ENCODE assay signal across 7 cellular contexts in the genomic region with DNA sequence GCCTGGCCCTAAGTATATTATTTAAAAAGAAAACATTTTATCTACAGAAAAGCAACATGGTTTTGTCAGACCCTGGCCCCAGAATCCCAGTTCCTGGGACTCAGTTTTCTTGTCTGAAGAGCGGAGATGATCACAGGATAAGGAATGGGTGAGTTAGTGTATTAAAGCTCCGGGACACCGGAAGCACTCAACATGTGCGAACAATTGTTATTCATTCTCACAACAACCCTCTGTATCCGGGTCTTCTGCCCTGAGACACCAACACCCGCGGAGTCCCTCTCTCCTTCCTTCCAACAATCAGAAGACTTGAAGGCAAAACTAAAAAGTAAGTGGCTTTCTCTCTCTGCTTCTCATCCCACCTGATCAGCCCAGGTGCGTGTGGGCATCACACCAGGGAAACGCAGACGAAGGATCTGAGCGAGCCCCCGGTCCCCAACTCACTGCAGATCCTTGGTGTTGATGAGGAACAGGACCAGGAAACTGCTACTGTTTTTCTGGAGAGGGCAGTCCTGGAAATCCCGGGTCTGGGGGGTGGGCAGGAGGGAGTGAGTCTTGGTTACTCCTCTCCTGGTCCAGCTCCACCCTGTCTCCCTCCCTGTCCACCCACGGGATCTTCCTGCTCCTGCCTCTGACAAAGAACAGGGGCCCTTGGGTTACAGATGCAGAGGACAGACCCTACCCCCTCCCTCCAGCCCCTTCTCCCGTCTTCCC. TPM values are rescaled to one million over a fixed set of nuclear protein-coding genes. Genes with fewer than 3 reads are reported as not detected.
A peak's percentile ranks its signal among the peaks of the same experiment; 100 is the strongest.
DNase-seq lines count a peak whose midpoint lies in the region; ATAC-seq and TF ChIP-seq lines count a peak whose summit lies in the region.
"Had no signal": no experiment of that assay in that cellular context is flagged by ENCODE, and none has a peak within 500 bp of the region (broad histone marks: within the 10 kb centered on the region; RNA-seq: fewer than 3 reads in every experiment).

No MANE protein-coding gene starts in this region.

- intact Hi-C loops in activated CD8-positive, alpha-beta T cell treated with anti-CD3 and anti-CD28 coated beads for 36 hours (cut with micrococcal nuclease): loop anchor here (5.0 to 10.0 kb wide), 2 partner anchors 73 to 221 kb away; no protein-coding TSS in a partner anchor

- H3K4me2 ChIP-seq in DND-41 (ENCODE audit: insufficient read depth, low read length): peak overlapping the region; percentile 98

- no peaks in the 10 kb centered on the region for H3K9me3 Mint-ChIP-seq in activated CD8-positive, alpha-beta T cell treated with anti-CD3 and anti-CD28 coated beads for 36 hours
- H3K9me3 Mint-ChIP-seq in mesothelial cell of epicardium: no peaks in the 10 kb centered on the region

- H3K4me3 Mint-ChIP-seq in activated CD8-positive, alpha-beta T cell treated with anti-CD3 and anti-CD28 coated beads for 36 hours: peak overlapping the region; percentile 98
- H3K4me3 Mint-ChIP-seq in mesothelial cell of epicardium: peak overlapping the region; percentile 98

- peaks cover 26% of the 10 kb centered on the region for H3K79me2 ChIP-seq in DND-41 (ENCODE audit: insufficient read depth, low read length)

- peaks cover 42% of the 10 kb centered on the region for H3K4me1 ChIP-seq in DND-41 (ENCODE audit: insufficient read depth, low read length)

- no peak for ATAC-seq in DND-41 (ENCODE audit: insufficient read depth, low read depth)
- no peak for ATAC-seq in activated CD8-positive, alpha-beta T cell treated with anti-CD3 and anti-CD28 coated beads for 36 hours
- ATAC-seq in HG03039 (IDR thresholded peaks at IDR 0.05; ENCODE audit: unreplicated experiment): no peak
- no peak for ATAC-seq in HG02642 (IDR thresholded peaks at IDR 0.05; ENCODE audit: poor library complexity, unreplicated experiment)

- H3K9me3 ChIP-seq in DND-41 (ENCODE audit: insufficient read depth, low read length, severe bottlenecking): no peaks in the 10 kb centered on the region

- peak overlapping the region; percentile 99 for H3K27ac Mint-ChIP-seq in activated CD8-positive, alpha-beta T cell treated with anti-CD3 and anti-CD28 coated beads for 36 hours
- H3K27ac Mint-ChIP-seq in mesothelial cell of epicardium: peak overlapping the region; percentile 98

- H3K27ac ChIP-seq in DND-41 (ENCODE audit: low read length): peak overlapping the region; percentile 96; the same call in 1 of the 2 replicates

- peaks cover 3% of the 10 kb centered on the region; the same call in 1 of the 2 replicates for H4K20me1 ChIP-seq in DND-41 (ENCODE audit: insufficient read depth, low read length)

- peaks cover 29% of the 10 kb centered on the region for H3K4me1 Mint-ChIP-seq in activated CD8-positive, alpha-beta T cell treated with anti-CD3 and anti-CD28 coated beads for 36 hours (ENCODE audit: low read depth)
- peaks cover 32% of the 10 kb centered on the region for H3K4me1 Mint-ChIP-seq in mesothelial cell of epicardium

- H3K4me3 ChIP-seq in DND-41 (ENCODE audit: low read depth in 1 of 2, low read length in 2 of 2): peak overlapping the region in 1 of 2 experiments; percentile 85; a peak in 2 of 4 replicates

- H3K36me3 Mint-ChIP-seq in activated CD8-positive, alpha-beta T cell treated with anti-CD3 and anti-CD28 coated beads for 36 hours (ENCODE audit: low read depth): peaks cover 29% of the 10 kb centered on the region
- peaks cover 6% of the 10 kb centered on the region for H3K36me3 Mint-ChIP-seq in mesothelial cell of epicardium

- POLR2A ChIA-PET in activated CD8-positive, alpha-beta T cell treated with anti-CD3 and anti-CD28 coated beads for 36 hours (lab: Charles Lee): interaction anchor here (0.9 to 2.9 kb wide), 5 partner anchors 10 to 219 kb away, joined by 3 to 15 read pairs (median 4); a partner anchor contains a TSS

- CTCF ChIA-PET in activated CD8-positive, alpha-beta T cell treated with anti-CD3 and anti-CD28 coated beads for 36 hours (lab: Charles Lee): interaction anchor here (1.0 to 4.6 kb wide), 9 partner anchors 36 to 218 kb away, joined by 3 to 73 read pairs (median 8); a partner anchor contains a TSS

- H3K27me3 ChIP-seq in DND-41 (ENCODE audit: insufficient read depth, low read length, poor library complexity): no peaks in the 10 kb centered on the region

- H2AFZ ChIP-seq in DND-41 (ENCODE audit: low read depth, low read length): no peak overlapping the region

- H3K36me3 ChIP-seq in DND-41 (ENCODE audit: insufficient read depth, low read length): peaks cover 26% of the 10 kb centered on the region

- DNase-seq in DND-41: no peak
- DNase-seq in activated CD8-positive, alpha-beta T cell treated with anti-CD3 and anti-CD28 coated beads for 36 hours: no peak
- no peak for DNase-seq in mesothelial cell of epicardium (ENCODE audit: low spot score in 2 of 2, unreplicated experiment in 2 of 2)
- no peak for DNase-seq in NCI-H1436 treated with DMSO at 0.1 percent for 48 hours (lab: John Stamatoyannopoulos, UW)

- TF ChIP-seq CTCF in DND-41 (IDR thresholded peaks at IDR 0.05; ENCODE audit: borderline replicate concordance, extremely low read depth, low read length, poor library complexity, severe bottlenecking): no peak
- TF ChIP-seq CTCF in activated CD8-positive, alpha-beta T cell treated with anti-CD3 and anti-CD28 coated beads for 36 hours (IDR thresholded peaks at IDR 0.05): no peak
- no peak for TF ChIP-seq CTCF in mesothelial cell of epicardium (IDR thresholded peaks at IDR 0.05; ENCODE audit: unreplicated experiment)

- H3K27me3 Mint-ChIP-seq in activated CD8-positive, alpha-beta T cell treated with anti-CD3 and anti-CD28 coated beads for 36 hours: no peaks in the 10 kb centered on the region
- H3K27me3 Mint-ChIP-seq in mesothelial cell of epicardium (ENCODE audit: low read depth): no peaks in the 10 kb centered on the region

- H3K9ac ChIP-seq in DND-41 (ENCODE audit: low read depth, low read length): peak overlapping the region; percentile 91; the same call in 1 of the 2 replicates

RNA-seq across cellular contexts. Expression of a gene that starts 2.0 kb away (rescaled TPM):
- 10 to 100 TPM; 58.2 to 64.8 TPM for total RNA-seq in activated CD8-positive, alpha-beta T cell treated with anti-CD3 and anti-CD28 coated beads for 36 hours
- total RNA-seq in mesothelial cell of epicardium: 51.4 to 53.6 TPM (median 52.1 TPM) in 3 replicates

RNA-seq across cellular contexts. Expression of a gene that starts 4.1 kb away (rescaled TPM):
- 10 to 100 TPM; 33.8 to 34.3 TPM for total RNA-seq in activated CD8-positive, alpha-beta T cell treated with anti-CD3 and anti-CD28 coated beads for 36 hours
- total RNA-seq in mesothelial cell of epicardium: 67.5 to 73.2 TPM (median 69.5 TPM) in 3 replicates

RNA-seq across cellular contexts. Expression of a gene that starts 14.9 kb away (rescaled TPM):
- total RNA-seq in activated CD8-positive, alpha-beta T cell treated with anti-CD3 and anti-CD28 coated beads for 36 hours: 1 to 10 TPM in 1 of 2 experiments, under 1 TPM in 1; 0.34 to 1.1 TPM
- 23.1 to 35.3 TPM (median 24.5 TPM) in 3 replicates for total RNA-seq in mesothelial cell of epicardium

RNA-seq across cellular contexts. Expression of a gene that starts 31.9 kb away (rescaled TPM):
- total RNA-seq in activated CD8-positive, alpha-beta T cell treated with anti-CD3 and anti-CD28 coated beads for 36 hours: 10 to 100 TPM; 20.6 to 20.9 TPM
- total RNA-seq in mesothelial cell of epicardium: 13.3 to 13.9 TPM (median 13.4 TPM) in 3 replicates

RNA-seq across cellular contexts. Expression of a gene that starts 37.2 kb away (rescaled TPM):
- total RNA-seq in activated CD8-positive, alpha-beta T cell treated with anti-CD3 and anti-CD28 coated beads for 36 hours: 10 to 100 TPM; 61.7 to 65.4 TPM
- not detected in 3 replicates for total RNA-seq in mesothelial cell of epicardium
- total RNA-seq: glomerular endothelial cell had no signal

Comparison
In these comparisons a context has a peak if more than half of its experiments do, and no peak if none do; other contexts are left out.
1. RNA of a gene that starts 14.9 kb away (total RNA-seq): 23.1 to 35.3 TPM in mesothelial cell of epicardium; 0.34 to 1.1 TPM in activated CD8-positive, alpha-beta T cell treated with anti-CD3 and anti-CD28 coated beads for 36 hours; every median in the first group is over 10 times any median in the second.